ENCODE assay signal across 1 cellular context in the genomic region with DNA sequence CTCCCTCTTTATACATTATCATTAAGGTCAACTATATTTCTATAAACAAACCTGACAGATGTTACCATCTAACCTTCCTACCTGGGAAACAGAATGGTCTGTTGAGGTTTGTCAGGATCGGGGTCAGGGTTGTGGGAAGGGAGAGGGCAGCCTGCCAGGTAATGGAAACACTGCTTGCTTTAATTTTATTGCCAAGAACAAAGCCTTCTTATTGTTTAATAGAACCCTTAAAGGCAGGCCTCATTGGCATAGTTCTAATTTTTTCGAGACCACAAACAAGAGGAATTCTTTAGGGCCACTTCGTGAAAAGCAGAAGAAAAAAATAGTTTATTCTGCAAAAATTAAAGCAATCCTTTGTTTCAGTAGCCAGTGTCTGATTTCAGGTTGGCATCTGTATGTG.
TF ChIP-seq lines count a peak whose summit lies in the region.

No MANE protein-coding gene starts in this region.

TF ChIP-seq in IMR-90, 13 proteins besides CTCF, POLR2A, EP300 and RAD21 (continued from another document):
- TF ChIP-seq RFX5 (IDR thresholded peaks at IDR 0.05; ENCODE audit: low read depth, low read length), result no peak
- no peak for TF ChIP-seq CHD1 (IDR thresholded peaks at IDR 0.05; ENCODE audit: low read depth, low read length)
- TF ChIP-seq, protein P1, sequence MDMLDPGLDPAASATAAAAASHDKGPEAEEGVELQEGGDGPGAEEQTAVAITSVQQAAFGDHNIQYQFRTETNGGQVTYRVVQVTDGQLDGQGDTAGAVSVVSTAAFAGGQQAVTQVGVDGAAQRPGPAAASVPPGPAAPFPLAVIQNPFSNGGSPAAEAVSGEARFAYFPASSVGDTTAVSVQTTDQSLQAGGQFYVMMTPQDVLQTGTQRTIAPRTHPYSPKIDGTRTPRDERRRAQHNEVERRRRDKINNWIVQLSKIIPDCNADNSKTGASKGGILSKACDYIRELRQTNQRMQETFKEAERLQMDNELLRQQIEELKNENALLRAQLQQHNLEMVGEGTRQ (IDR thresholded peaks at IDR 0.05; ENCODE audit: low read depth, low read length), result no peak
- no peak for TF ChIP-seq FOS (IDR thresholded peaks at IDR 0.05; ENCODE audit: low read depth, low read length)
- no peak for TF ChIP-seq CEBPB (IDR thresholded peaks at IDR 0.05; ENCODE audit: low read depth, low read length)
- no peak for TF ChIP-seq BHLHE40 (IDR thresholded peaks at IDR 0.05; ENCODE audit: low read depth, low read length)
- no peak for TF ChIP-seq SMC3 (IDR thresholded peaks at IDR 0.05; ENCODE audit: low read depth, low read length)
- no peak for TF ChIP-seq RCOR1 (IDR thresholded peaks at IDR 0.05; ENCODE audit: insufficient replicate concordance, low read length)
